ENCODE assay signal across 20 cellular contexts in the genomic region with DNA sequence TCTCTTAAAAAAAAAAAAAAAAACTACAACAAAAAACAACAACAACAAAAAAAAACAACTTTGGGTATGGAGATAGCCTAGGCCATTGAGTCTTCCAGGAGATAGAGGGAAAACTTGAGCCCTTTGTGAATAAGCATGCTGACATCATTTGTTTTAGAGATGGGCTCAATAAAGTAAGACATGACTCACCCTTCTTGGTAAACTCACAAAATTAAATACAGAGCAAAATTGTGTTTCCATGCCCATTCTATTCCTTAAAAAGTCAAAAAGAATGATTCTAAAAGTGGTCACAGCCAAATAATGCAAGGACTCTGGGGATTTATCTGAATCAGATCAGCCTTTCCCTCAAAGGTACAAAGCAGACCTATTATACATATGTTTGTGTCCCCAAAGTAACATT.
DNase-seq lines count a peak whose midpoint lies in the region; ATAC-seq, FAIRE-seq and TF ChIP-seq lines count a peak whose summit lies in the region.
"Had no signal": no experiment of that assay in that cellular context is flagged by ENCODE, and none has a peak within 500 bp of the region (broad histone marks: within the 10 kb centered on the region; RNA-seq: fewer than 3 reads in every experiment).

No MANE protein-coding gene starts in this region.

- H4K8ac ChIP-seq in mesenchymal stem cell (ENCODE audit: low read length): no peak overlapping the region

- H2BK120ac ChIP-seq in mesenchymal stem cell (ENCODE audit: low read depth, low read length): no peak overlapping the region

- H2AK5ac ChIP-seq in mesenchymal stem cell (ENCODE audit: low read length, severe bottlenecking): no peak overlapping the region

- H3K9me1 ChIP-seq in endothelial cell of umbilical vein (replicated peaks; ENCODE audit: control insufficient read depth, extremely low read depth, insufficient read depth, low read length): no peaks in the 10 kb centered on the region

- no peak overlapping the region for H2BK15ac ChIP-seq in mesenchymal stem cell (ENCODE audit: low read depth, poor library complexity, severe bottlenecking)

- no peak overlapping the region for H3K14ac ChIP-seq in mesenchymal stem cell (ENCODE audit: low read length in 2 of 2)

- BruUV-seq in endothelial cell of umbilical vein (replicated peaks; lab: Mats Ljungman, UMichigan): no TSS peak

- H3K9ac ChIP-seq in endothelial cell of umbilical vein (replicated peaks; ENCODE audit: extremely low read depth, insufficient read depth, low read length) (no peak overlapping the region), mesenchymal stem cell (ENCODE audit: low read length) (peak overlapping the region; percentile 17)

- H3K27me3 ChIP-seq in endothelial cell of umbilical vein (ENCODE audit: control insufficient read depth in 2 of 2, insufficient read depth in 2 of 2, low read length in 2 of 2) (no peaks in the 10 kb centered on the region), mesenchymal stem cell (ENCODE audit: control insufficient read depth in 1 of 2, insufficient read depth in 1 of 2, low read length in 2 of 2) (no peaks in the 10 kb centered on the region)
- H3K27me3 ChIP-seq: adrenal gland, colonic mucosa, stomach, uterus had no signal

- H2BK12ac ChIP-seq in mesenchymal stem cell (ENCODE audit: low read length in 2 of 2): no peak overlapping the region

- H3K9me3 ChIP-seq in endothelial cell of umbilical vein (replicated peaks; ENCODE audit: control insufficient read depth, insufficient read depth, low read length) (no peaks in the 10 kb centered on the region), mesenchymal stem cell (ENCODE audit: control insufficient read depth, low read length) (no peaks in the 10 kb centered on the region)
- H3K9me3 ChIP-seq: adrenal gland, colonic mucosa, prostate gland, stomach, uterus had no signal

- H3K4me1 ChIP-seq in endothelial cell of umbilical vein (ENCODE audit: control insufficient read depth, extremely low read depth, insufficient read depth, low read length) (no peaks in the 10 kb centered on the region), mesenchymal stem cell (ENCODE audit: control insufficient read depth, insufficient read depth, low read depth, low read length) (no peaks in the 10 kb centered on the region)
- H3K4me1 ChIP-seq: adrenal gland, colonic mucosa, prostate gland, uterus had no signal

- POLR2A ChIA-PET in endothelial cell of umbilical vein (lab: Charles Lee): no interaction called here

- FAIRE-seq in endothelial cell of umbilical vein (lab: Jason Lieb, UNC): no peak
- FAIRE-seq: H1 had no signal

- no peaks in the 10 kb centered on the region for H3K79me2 ChIP-seq in endothelial cell of umbilical vein (ENCODE audit: control insufficient read depth, insufficient read depth, low read length)

- no peak overlapping the region for H3K23ac ChIP-seq in mesenchymal stem cell (ENCODE audit: low read length in 2 of 2)

- H3K18ac ChIP-seq in mesenchymal stem cell (ENCODE audit: low read depth in 1 of 2, low read length in 2 of 2): no peak overlapping the region

- no peak overlapping the region for H2BK5ac ChIP-seq in mesenchymal stem cell (ENCODE audit: low read depth, low read length, poor library complexity, severe bottlenecking)

- H3K27ac ChIP-seq in endothelial cell of umbilical vein (ENCODE audit: insufficient read depth, low read depth, low read length): no peak overlapping the region
- no peak overlapping the region for H3K27ac ChIP-seq in mesenchymal stem cell (ENCODE audit: low read length, poor library complexity, severe bottlenecking)
- H3K27ac ChIP-seq: adrenal gland, colonic mucosa, prostate gland, stomach had no signal

- DNase-seq in AG09309 (ENCODE audit: low read depth) (peak; percentile 42), HS-5 (ENCODE audit: low read depth) (peak; percentile 9), endothelial cell of umbilical vein (ENCODE audit: low read depth, low spot score) (no peak), mesenchymal stem cell (peak; percentile 79), HUDEP-2 (lab: John Stamatoyannopoulos, UW; ENCODE audit: unreplicated experiment in 76 of 76) (no peak)
- no peak for DNase-seq in activated CD4-positive, alpha-beta T cell treated with anti-CD3 and anti-CD28 coated beads, Interleukin-2, amount 50 U/mL, for 48 hours
- no peak for DNase-seq in activated effector memory CD4-positive, alpha-beta T cell treated with anti-CD3 and anti-CD28 coated beads, Interleukin-2, amount 50 U/mL, for 16 hours
- DNase-seq: activated CD4-positive, alpha-beta memory T cell treated with anti-CD3 and anti-CD28 coated beads, Interleukin-2, amount 10 ng/mL, durations not matched to agents 7 days and 5 days; adrenal gland; colonic mucosa; DMS 273 treated with DMSO at 0.1 percent for 48 hours; naive thymus-derived CD8-positive, alpha-beta T cell; NCI-H2081 treated with DMSO at 0.1 percent for 48 hours; NCI-H524; stimulated activated CD4-positive, alpha-beta T cell treated with anti-CD3 and anti-CD28 coated beads, Interleukin-15, amount 100 ng/mL, for 24 hours; stomach; uterus had no signal

- ATAC-seq in GM19351 (IDR thresholded peaks at IDR 0.05; ENCODE audit: unreplicated experiment): no peak
- ATAC-seq: naive thymus-derived CD8-positive, alpha-beta T cell had no signal

- TF ChIP-seq POLR2A in endothelial cell of umbilical vein (IDR thresholded peaks at IDR 0.05; ENCODE audit: low read depth, low read length): no peak

- H3K36me3 ChIP-seq in endothelial cell of umbilical vein (ENCODE audit: control insufficient read depth in 2 of 2, extremely low read depth in 1 of 2, insufficient read depth in 2 of 2, low read length in 2 of 2): no peaks in the 10 kb centered on the region
- H3K36me3 ChIP-seq in mesenchymal stem cell (ENCODE audit: control insufficient read depth in 1 of 2, insufficient read depth in 2 of 2, low read depth in 1 of 2, low read length in 2 of 2): no peaks in the 10 kb centered on the region
- H3K36me3 ChIP-seq: adrenal gland, colonic mucosa, prostate gland, stomach, uterus had no signal

- H4K20me1 ChIP-seq in endothelial cell of umbilical vein (replicated peaks; ENCODE audit: control insufficient read depth, extremely low read depth, insufficient read depth, low read length): no peaks in the 10 kb centered on the region

- CTCF ChIA-PET in endothelial cell of umbilical vein (lab: Charles Lee): no interaction called here

- no peak overlapping the region for H4K91ac ChIP-seq in mesenchymal stem cell (ENCODE audit: low read length)

- intact Hi-C loops in endothelial cell of umbilical vein (cut with micrococcal nuclease): no loop called here

- H3K79me1 ChIP-seq in mesenchymal stem cell (replicated peaks; ENCODE audit: low read length, poor library complexity, severe bottlenecking): no peaks in the 10 kb centered on the region

- no peak overlapping the region for H2AFZ ChIP-seq in endothelial cell of umbilical vein (ENCODE audit: low read depth, low read length)
- H2AFZ ChIP-seq in mesenchymal stem cell (ENCODE audit: low read depth, low read length): no peak overlapping the region

- no peak overlapping the region for H3K4me3 ChIP-seq in AG09309 (ENCODE audit: control insufficient read depth, low read depth, low read length)
- H3K4me3 ChIP-seq in endothelial cell of umbilical vein (replicated peaks in 1 of 3; ENCODE audit: insufficient read depth in 1 of 3, low read depth in 1 of 3, low read length in 3 of 3): no peak overlapping the region
- H3K4me3 ChIP-seq in mesenchymal stem cell (ENCODE audit: insufficient read depth in 1 of 2, low read depth in 1 of 2, low read length in 2 of 2): no peak overlapping the region
- H3K4me3 ChIP-seq: adrenal gland, colonic mucosa, prostate gland, stomach, uterus had no signal

- dilution Hi-C loops in endothelial cell of umbilical vein (cut with MboI; ENCODE audit: extremely low pct_ligation_motif_present, low sequenced_read_pairs): no loop called here

- no peak overlapping the region for H3K4me2 ChIP-seq in endothelial cell of umbilical vein (ENCODE audit: insufficient read depth, low read length)
- H3K4me2 ChIP-seq in mesenchymal stem cell (ENCODE audit: low read length, poor library complexity, severe bottlenecking): no peak overlapping the region

- TF ChIP-seq CTCF in AG09309 (IDR thresholded peaks at IDR 0.05; ENCODE audit: control insufficient read depth, insufficient read depth, low read depth, low read length, missing control alignments): no peak
- TF ChIP-seq CTCF in endothelial cell of umbilical vein (IDR thresholded peaks at IDR 0.05; ENCODE audit: extremely low read depth in 1 of 2, insufficient read depth in 1 of 2, low read depth in 1 of 2, low read length in 2 of 2): no peak

- H3K4ac ChIP-seq in mesenchymal stem cell (ENCODE audit: low read depth in 1 of 2, low read length in 2 of 2): no peak overlapping the region

TF ChIP-seq in endothelial cell of umbilical vein, 7 proteins besides CTCF, POLR2A, EP300 and RAD21:
- TF ChIP-seq, protein P1, sequence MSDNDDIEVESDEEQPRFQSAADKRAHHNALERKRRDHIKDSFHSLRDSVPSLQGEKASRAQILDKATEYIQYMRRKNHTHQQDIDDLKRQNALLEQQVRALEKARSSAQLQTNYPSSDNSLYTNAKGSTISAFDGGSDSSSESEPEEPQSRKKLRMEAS (IDR thresholded peaks at IDR 0.05; ENCODE audit: insufficient read depth, insufficient read length): no peak
- TF ChIP-seq FOS (IDR thresholded peaks at IDR 0.05; ENCODE audit: borderline replicate concordance, insufficient read depth, low read length): no peak
- no peak for TF ChIP-seq EZH2 (IDR thresholded peaks at IDR 0.05; ENCODE audit: borderline replicate concordance, low read depth, low read length, severe bottlenecking)
- TF ChIP-seq POLR2AphosphoS5 (IDR thresholded peaks at IDR 0.05; ENCODE audit: insufficient read depth, low read depth, low read length): no peak
- TF ChIP-seq JUN (IDR thresholded peaks at IDR 0.05; ENCODE audit: borderline replicate concordance, insufficient read depth, insufficient read length, low read depth): peak; percentile 27
- TF ChIP-seq MYC (IDR thresholded peaks at IDR 0.05; ENCODE audit: low read depth, low read length): no peak
- no peak for TF ChIP-seq GATA2 (IDR thresholded peaks at IDR 0.05; ENCODE audit: insufficient read depth, insufficient read length, low read depth, low read length)

Comparison
In these comparisons a context has a peak if more than half of its experiments do, and no peak if none do; other contexts are left out.
1. DNase-seq: peak in AG09309 (single experiment), HS-5 (single experiment) and mesenchymal stem cell (single experiment); none in endothelial cell of umbilical vein (single experiment), activated CD4-positive, alpha-beta T cell treated with anti-CD3 and anti-CD28 coated beads, Interleukin-2, amount 50 U/mL, for 48 hours (0 of 2), activated effector memory CD4-positive, alpha-beta T cell treated with anti-CD3 and anti-CD28 coated beads, Interleukin-2, amount 50 U/mL, for 16 hours (single experiment) and HUDEP-2 (0 of 76).